Comparison of ENCODE assay signal across 8 cellular contexts in the genomic region with DNA sequence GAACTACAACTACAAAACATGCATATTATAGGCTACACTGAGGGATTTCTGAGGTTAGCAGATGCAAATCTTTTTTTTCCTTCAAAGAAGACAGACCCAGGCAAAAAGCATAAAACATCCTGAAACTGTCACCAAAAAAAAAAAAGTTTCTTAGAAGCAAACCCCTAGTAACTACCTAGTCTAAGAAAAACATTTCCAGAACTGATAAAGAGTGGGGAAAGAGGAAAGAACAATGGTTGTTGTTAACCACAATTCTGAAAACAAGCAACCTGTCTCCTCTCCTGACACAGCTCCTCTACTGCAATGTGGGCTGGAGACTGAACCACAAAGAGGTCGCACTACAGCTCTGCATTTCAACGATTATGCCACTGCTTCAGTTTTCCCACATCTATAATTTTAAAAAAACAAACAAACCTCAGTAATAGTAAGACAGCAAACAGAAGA. TPM values are rescaled to one million over a fixed set of nuclear protein-coding genes. Genes with fewer than 3 reads are reported as not detected.
A peak's percentile ranks its signal among the peaks of the same experiment; 100 is the strongest.
DNase-seq lines count a peak whose midpoint lies in the region; ATAC-seq and TF ChIP-seq lines count a peak whose summit lies in the region.

No MANE protein-coding gene starts in this region.

- TF ChIP-seq CTCF in WTC11 (IDR thresholded peaks at IDR 0.05) (no peak), type B pancreatic cell (conservative IDR thresholded peaks at IDR 0.05) (no peak)

- POLR2A ChIA-PET in WTC11 (lab: Charles Lee), result interaction anchor here (0.6 to 1.2 kb wide), 3 partner anchors 14 to 279 kb away, joined by 3 to 4 read pairs (median 4); no protein-coding TSS in a partner anchor

- H3K27me3 Mint-ChIP-seq in WTC11 (ENCODE audit: low read depth), result no peaks in the 10 kb centered on the region
- H3K27me3 Mint-ChIP-seq in natural killer cell treated with Interleukin-12 subunit alpha and Interleukin-12 subunit beta and Interleukin-15 and Interleukin-18, amount 100 ng/mL, for 72 hours, result no peaks in the 10 kb centered on the region
- H3K27me3 Mint-ChIP-seq in type B pancreatic cell, result no peaks in the 10 kb centered on the region

- DNase-seq in activated gamma-delta T cell treated with Interleukin-2 at 50 U/mL for 16 hours (peak; percentile 9), activated gamma-delta T cell (lab: John Stamatoyannopoulos, UW) (no peak), WTC11 (ENCODE audit: low spot score) (no peak), HUDEP-2 (lab: John Stamatoyannopoulos, UW; ENCODE audit: unreplicated experiment in 76 of 76) (no peak), type B pancreatic cell (ENCODE audit: extremely low spot score, unreplicated experiment) (no peak), AG08396 (ENCODE audit: low spot score) (no peak)
- no peak for DNase-seq in natural killer cell treated with Interleukin-12 subunit alpha and Interleukin-12 subunit beta and Interleukin-15 and Interleukin-18, amount 100 ng/mL, for 72 hours (ENCODE audit: low spot score)

- H3K9me3 Mint-ChIP-seq in WTC11, result no peaks in the 10 kb centered on the region
- no peaks in the 10 kb centered on the region for H3K9me3 Mint-ChIP-seq in natural killer cell treated with Interleukin-12 subunit alpha and Interleukin-12 subunit beta and Interleukin-15 and Interleukin-18, amount 100 ng/mL, for 72 hours
- H3K9me3 Mint-ChIP-seq in type B pancreatic cell, result no peaks in the 10 kb centered on the region

- H3K4me3 Mint-ChIP-seq in WTC11, result no peak overlapping the region
- H3K4me3 Mint-ChIP-seq in natural killer cell treated with Interleukin-12 subunit alpha and Interleukin-12 subunit beta and Interleukin-15 and Interleukin-18, amount 100 ng/mL, for 72 hours, result peak overlapping the region; percentile 43
- no peak overlapping the region for H3K4me3 Mint-ChIP-seq in type B pancreatic cell

- CTCF ChIA-PET in WTC11 (lab: Charles Lee), result interaction anchor here (0.5 to 1.0 kb wide), 3 partner anchors 9 to 18 kb away, joined by 3 to 4 read pairs (median 3); no protein-coding TSS in a partner anchor

- H3K36me3 Mint-ChIP-seq in WTC11 (peaks cover 8% of the 10 kb centered on the region; the same call in 1 of the 2 replicates), type B pancreatic cell (peaks cover 10% of the 10 kb centered on the region)
- H3K36me3 Mint-ChIP-seq in natural killer cell treated with Interleukin-12 subunit alpha and Interleukin-12 subunit beta and Interleukin-15 and Interleukin-18, amount 100 ng/mL, for 72 hours, result no peaks in the 10 kb centered on the region

- peak; percentile 56 for ATAC-seq in HG03025 (IDR thresholded peaks at IDR 0.05; ENCODE audit: low FRiP score, unreplicated experiment)
- no peak for ATAC-seq in WTC11
- ATAC-seq in natural killer cell treated with Interleukin-12 subunit alpha and Interleukin-12 subunit beta and Interleukin-15 and Interleukin-18, amount 100 ng/mL, for 72 hours, result peak; percentile 92

- H3K27ac Mint-ChIP-seq in WTC11, result peak overlapping the region; percentile 66
- peak overlapping the region; percentile 22 to 75 for H3K27ac Mint-ChIP-seq in natural killer cell treated with Interleukin-12 subunit alpha and Interleukin-12 subunit beta and Interleukin-15 and Interleukin-18, amount 100 ng/mL, for 72 hours
- H3K27ac Mint-ChIP-seq in type B pancreatic cell, result no peak overlapping the region

- H3K4me1 Mint-ChIP-seq in WTC11 (peaks cover 20% of the 10 kb centered on the region), type B pancreatic cell (ENCODE audit: unreplicated experiment) (no peaks in the 10 kb centered on the region)
- peaks cover 17 to 26% of the 10 kb centered on the region in 2 donors for H3K4me1 Mint-ChIP-seq in natural killer cell treated with Interleukin-12 subunit alpha and Interleukin-12 subunit beta and Interleukin-15 and Interleukin-18, amount 100 ng/mL, for 72 hours (ENCODE audit: low read depth in 2 of 2)

TF ChIP-seq in WTC11, 78 proteins besides CTCF, POLR2A, EP300 and RAD21:
- TF ChIP-seq SOX15 (CRISPR knock-in tag; IDR thresholded peaks at IDR 0.05), result no peak
- no peak for TF ChIP-seq SMAD3 (CRISPR knock-in tag; IDR thresholded peaks at IDR 0.05; ENCODE audit: borderline replicate concordance)
- no peak for TF ChIP-seq GTF2I (CRISPR knock-in tag; conservative IDR thresholded peaks at IDR 0.05)
- TF ChIP-seq NFATC4 (CRISPR knock-in tag; IDR thresholded peaks at IDR 0.05), result no peak
- TF ChIP-seq, protein P1, sequence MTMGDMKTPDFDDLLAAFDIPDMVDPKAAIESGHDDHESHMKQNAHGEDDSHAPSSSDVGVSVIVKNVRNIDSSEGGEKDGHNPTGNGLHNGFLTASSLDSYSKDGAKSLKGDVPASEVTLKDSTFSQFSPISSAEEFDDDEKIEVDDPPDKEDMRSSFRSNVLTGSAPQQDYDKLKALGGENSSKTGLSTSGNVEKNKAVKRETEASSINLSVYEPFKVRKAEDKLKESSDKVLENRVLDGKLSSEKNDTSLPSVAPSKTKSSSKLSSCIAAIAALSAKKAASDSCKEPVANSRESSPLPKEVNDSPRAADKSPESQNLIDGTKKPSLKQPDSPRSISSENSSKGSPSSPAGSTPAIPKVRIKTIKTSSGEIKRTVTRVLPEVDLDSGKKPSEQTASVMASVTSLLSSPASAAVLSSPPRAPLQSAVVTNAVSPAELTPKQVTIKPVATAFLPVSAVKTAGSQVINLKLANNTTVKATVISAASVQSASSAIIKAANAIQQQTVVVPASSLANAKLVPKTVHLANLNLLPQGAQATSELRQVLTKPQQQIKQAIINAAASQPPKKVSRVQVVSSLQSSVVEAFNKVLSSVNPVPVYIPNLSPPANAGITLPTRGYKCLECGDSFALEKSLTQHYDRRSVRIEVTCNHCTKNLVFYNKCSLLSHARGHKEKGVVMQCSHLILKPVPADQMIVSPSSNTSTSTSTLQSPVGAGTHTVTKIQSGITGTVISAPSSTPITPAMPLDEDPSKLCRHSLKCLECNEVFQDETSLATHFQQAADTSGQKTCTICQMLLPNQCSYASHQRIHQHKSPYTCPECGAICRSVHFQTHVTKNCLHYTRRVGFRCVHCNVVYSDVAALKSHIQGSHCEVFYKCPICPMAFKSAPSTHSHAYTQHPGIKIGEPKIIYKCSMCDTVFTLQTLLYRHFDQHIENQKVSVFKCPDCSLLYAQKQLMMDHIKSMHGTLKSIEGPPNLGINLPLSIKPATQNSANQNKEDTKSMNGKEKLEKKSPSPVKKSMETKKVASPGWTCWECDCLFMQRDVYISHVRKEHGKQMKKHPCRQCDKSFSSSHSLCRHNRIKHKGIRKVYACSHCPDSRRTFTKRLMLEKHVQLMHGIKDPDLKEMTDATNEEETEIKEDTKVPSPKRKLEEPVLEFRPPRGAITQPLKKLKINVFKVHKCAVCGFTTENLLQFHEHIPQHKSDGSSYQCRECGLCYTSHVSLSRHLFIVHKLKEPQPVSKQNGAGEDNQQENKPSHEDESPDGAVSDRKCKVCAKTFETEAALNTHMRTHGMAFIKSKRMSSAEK (CRISPR knock-in tag; IDR thresholded peaks at IDR 0.05; ENCODE audit: borderline replicate concordance), result no peak
- TF ChIP-seq, protein P2, sequence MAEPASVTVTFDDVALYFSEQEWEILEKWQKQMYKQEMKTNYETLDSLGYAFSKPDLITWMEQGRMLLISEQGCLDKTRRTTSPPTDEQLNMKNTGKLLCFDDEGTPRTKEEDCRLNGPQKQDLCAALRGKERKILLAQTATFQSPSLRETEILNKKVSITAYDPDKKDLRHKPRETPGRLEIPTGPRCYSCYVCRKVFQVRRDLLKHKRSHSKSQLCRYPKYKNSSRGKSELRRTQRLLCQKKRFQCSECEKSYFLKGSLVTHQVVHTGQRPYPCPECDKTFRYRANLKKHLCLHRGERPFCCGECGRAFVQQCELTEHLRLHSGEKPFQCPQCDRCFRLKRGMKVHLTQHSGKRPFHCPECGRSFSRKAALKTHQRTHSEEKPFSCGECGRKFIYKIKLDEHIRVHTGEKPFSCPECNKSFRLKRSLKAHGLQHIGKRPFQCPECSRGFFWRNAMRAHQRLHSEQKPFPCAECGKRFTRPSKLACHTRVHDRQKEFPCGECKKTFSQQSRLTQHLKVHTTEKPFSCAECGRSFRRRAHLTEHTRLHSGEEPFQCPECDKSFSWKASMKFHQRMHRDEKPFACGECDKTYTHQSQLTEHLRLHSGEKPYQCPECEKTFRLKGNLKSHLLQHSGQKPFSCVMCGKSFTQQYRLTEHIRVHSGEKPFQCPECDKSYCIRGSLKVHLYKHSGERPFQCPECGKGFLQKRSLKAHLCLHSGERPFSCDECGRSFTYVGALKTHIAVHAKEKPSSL (CRISPR knock-in tag; conservative IDR thresholded peaks at IDR 0.05), result no peak
- no peak for TF ChIP-seq MYBL2 (CRISPR knock-in tag; IDR thresholded peaks at IDR 0.05)
- no peak for TF ChIP-seq ELF4 (CRISPR knock-in tag; IDR thresholded peaks at IDR 0.05; ENCODE audit: low read depth)
- no peak for TF ChIP-seq NR2C2 (CRISPR knock-in tag; IDR thresholded peaks at IDR 0.05)
- TF ChIP-seq ZNF396 (CRISPR knock-in tag; IDR thresholded peaks at IDR 0.05; ENCODE audit: borderline replicate concordance), result no peak
- no peak for TF ChIP-seq MXD4 (CRISPR knock-in tag; IDR thresholded peaks at IDR 0.05; ENCODE audit: borderline replicate concordance)
- TF ChIP-seq GRHL2 (CRISPR knock-in tag; IDR thresholded peaks at IDR 0.05; ENCODE audit: insufficient replicate concordance, severe bottlenecking), result no peak
- no peak for TF ChIP-seq ZNF121 (CRISPR knock-in tag; IDR thresholded peaks at IDR 0.05)
- TF ChIP-seq GABPB1 (CRISPR knock-in tag; IDR thresholded peaks at IDR 0.05), result no peak
- TF ChIP-seq, protein P3, sequence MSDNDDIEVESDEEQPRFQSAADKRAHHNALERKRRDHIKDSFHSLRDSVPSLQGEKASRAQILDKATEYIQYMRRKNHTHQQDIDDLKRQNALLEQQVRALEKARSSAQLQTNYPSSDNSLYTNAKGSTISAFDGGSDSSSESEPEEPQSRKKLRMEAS (CRISPR knock-in tag; IDR thresholded peaks at IDR 0.05), result no peak
- TF ChIP-seq SMAD4 (CRISPR knock-in tag; IDR thresholded peaks at IDR 0.05), result no peak
- TF ChIP-seq, protein P4, sequence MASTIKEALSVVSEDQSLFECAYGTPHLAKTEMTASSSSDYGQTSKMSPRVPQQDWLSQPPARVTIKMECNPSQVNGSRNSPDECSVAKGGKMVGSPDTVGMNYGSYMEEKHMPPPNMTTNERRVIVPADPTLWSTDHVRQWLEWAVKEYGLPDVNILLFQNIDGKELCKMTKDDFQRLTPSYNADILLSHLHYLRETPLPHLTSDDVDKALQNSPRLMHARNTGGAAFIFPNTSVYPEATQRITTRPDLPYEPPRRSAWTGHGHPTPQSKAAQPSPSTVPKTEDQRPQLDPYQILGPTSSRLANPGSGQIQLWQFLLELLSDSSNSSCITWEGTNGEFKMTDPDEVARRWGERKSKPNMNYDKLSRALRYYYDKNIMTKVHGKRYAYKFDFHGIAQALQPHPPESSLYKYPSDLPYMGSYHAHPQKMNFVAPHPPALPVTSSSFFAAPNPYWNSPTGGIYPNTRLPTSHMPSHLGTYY (CRISPR knock-in tag; IDR thresholded peaks at IDR 0.05), result no peak

RNA-seq across cellular contexts. Expression of a gene that starts 15.0 kb away (rescaled TPM):
- total RNA-seq in WTC11 (2021), result 65.9 to 69.3 TPM (median 69.1 TPM) in 3 replicates
- 100 to 1,000 TPM in 1 of 2 donors, 10 to 100 TPM in 1; 69.8 to 200 TPM for total RNA-seq in natural killer cell treated with Interleukin-12 subunit alpha and Interleukin-12 subunit beta and Interleukin-15 and Interleukin-18, amount 100 ng/mL, for 72 hours
- total RNA-seq in type B pancreatic cell (ENCODE audit: low replicate concordance), result 38.7 and 76.0 TPM in 2 replicates
